In the genomic region with DNA sequence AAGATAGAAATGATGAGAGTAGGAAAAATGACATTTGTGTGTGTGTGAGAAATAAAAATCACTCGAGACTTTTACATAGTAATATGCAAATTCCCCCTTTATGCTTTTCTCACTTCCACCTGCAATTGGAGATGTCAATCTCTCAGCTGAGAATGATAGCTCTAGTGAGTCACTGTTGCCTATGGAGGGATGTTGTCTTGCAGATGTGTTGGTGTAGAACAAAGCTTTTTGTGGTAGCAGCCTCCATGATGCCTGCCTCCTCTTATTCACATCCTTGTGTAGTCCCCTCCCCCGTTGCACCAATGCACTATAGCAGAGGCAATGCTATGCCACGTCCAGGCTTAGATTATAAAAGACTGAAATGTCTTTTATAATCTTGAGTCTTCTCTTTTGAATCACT, we compare ENCODE assay signal across 9 cellular contexts. TPM values are rescaled to one million over a fixed set of nuclear protein-coding genes. Genes with fewer than 3 reads are reported as not detected.
DNase-seq lines count a peak whose midpoint lies in the region; ATAC-seq and TF ChIP-seq lines count a peak whose summit lies in the region.
"Had no signal": no experiment of that assay in that cellular context is flagged by ENCODE, and none has a peak within 500 bp of the region (broad histone marks: within the 10 kb centered on the region; RNA-seq: fewer than 3 reads in every experiment).

No MANE protein-coding gene starts in this region.

- peaks cover 17% of the 10 kb centered on the region for H3K4me1 Mint-ChIP-seq in activated T-cell treated with anti-CD3 and anti-CD28 coated beads, Interleukin-2, amount 50 U/mL, for 72 hours (ENCODE audit: low read depth)
- peaks cover 15 to 29% of the 10 kb centered on the region in 2 donors for H3K4me1 Mint-ChIP-seq in stimulated activated naive B cell treated with anti-CD40 and anti-IgM and Interleukin-4, amounts not matched to agents 10 μg/mL and 1 μg/mL and 100 μg/mL, for 72 hours
- no peaks in the 10 kb centered on the region for H3K4me1 Mint-ChIP-seq in chondrocyte (ENCODE audit: low read depth)

- H3K9me3 Mint-ChIP-seq in activated T-cell treated with anti-CD3 and anti-CD28 coated beads, Interleukin-2, amount 50 U/mL, for 72 hours: no peaks in the 10 kb centered on the region
- no peaks in the 10 kb centered on the region for H3K9me3 Mint-ChIP-seq in stimulated activated naive B cell treated with anti-CD40 and anti-IgM and Interleukin-4, amounts not matched to agents 10 μg/mL and 1 μg/mL and 100 μg/mL, for 72 hours
- no peaks in the 10 kb centered on the region for H3K9me3 Mint-ChIP-seq in chondrocyte (ENCODE audit: low read depth)

- no peak for TF ChIP-seq CTCF in chondrocyte (IDR thresholded peaks at IDR 0.05)

- H3K27me3 Mint-ChIP-seq in activated T-cell treated with anti-CD3 and anti-CD28 coated beads, Interleukin-2, amount 50 U/mL, for 72 hours (ENCODE audit: low read depth): no peaks in the 10 kb centered on the region
- H3K27me3 Mint-ChIP-seq in stimulated activated naive B cell treated with anti-CD40 and anti-IgM and Interleukin-4, amounts not matched to agents 10 μg/mL and 1 μg/mL and 100 μg/mL, for 72 hours: no peaks in the 10 kb centered on the region
- H3K27me3 Mint-ChIP-seq in chondrocyte (ENCODE audit: low read depth): no peaks in the 10 kb centered on the region

- peak; percentile 95 to 96 for ATAC-seq in activated CD4-positive, CD25-positive, alpha-beta regulatory T cell treated with anti-CD3 and anti-CD28 coated beads, Interleukin-2, amount 50 U/mL, for 24 hours
- ATAC-seq in HG03108 (IDR thresholded peaks at IDR 0.05; ENCODE audit: unreplicated experiment): peak; percentile 39
- ATAC-seq in activated T-cell treated with anti-CD3 and anti-CD28 coated beads, Interleukin-2, amount 50 U/mL, for 72 hours (replicated peaks in 1 of 2): peak; percentile 99
- peak; percentile 91 to 92 for ATAC-seq in stimulated activated naive B cell treated with anti-CD40 and anti-IgM and Interleukin-4, amounts not matched to agents 10 μg/mL and 1 μg/mL and 100 μg/mL, for 72 hours (replicated peaks)
- ATAC-seq: Panc1 had no signal

- H3K36me3 Mint-ChIP-seq in activated T-cell treated with anti-CD3 and anti-CD28 coated beads, Interleukin-2, amount 50 U/mL, for 72 hours (ENCODE audit: insufficient read depth in 2 of 2): no peaks in the 10 kb centered on the region
- no peaks in the 10 kb centered on the region for H3K36me3 Mint-ChIP-seq in stimulated activated naive B cell treated with anti-CD40 and anti-IgM and Interleukin-4, amounts not matched to agents 10 μg/mL and 1 μg/mL and 100 μg/mL, for 72 hours
- no peaks in the 10 kb centered on the region for H3K36me3 Mint-ChIP-seq in chondrocyte (ENCODE audit: low read depth)

- H3K27ac Mint-ChIP-seq in activated T-cell treated with anti-CD3 and anti-CD28 coated beads, Interleukin-2, amount 50 U/mL, for 72 hours: peak overlapping the region; percentile 51
- no peak overlapping the region for H3K27ac Mint-ChIP-seq in stimulated activated naive B cell treated with anti-CD40 and anti-IgM and Interleukin-4, amounts not matched to agents 10 μg/mL and 1 μg/mL and 100 μg/mL, for 72 hours
- H3K27ac Mint-ChIP-seq in chondrocyte (ENCODE audit: unreplicated experiment): no peak overlapping the region

- DNase-seq in activated CD4-positive, CD25-positive, alpha-beta regulatory T cell treated with anti-CD3 and anti-CD28 coated beads, Interleukin-2, amount 50 U/mL, for 72 hours: no peak
- DNase-seq in activated T-cell treated with anti-CD3 and anti-CD28 coated beads, Interleukin-2, amount 50 U/mL, for 72 hours: peak; percentile 65 to 79
- DNase-seq in stimulated activated naive B cell treated with anti-CD40 and anti-IgM and Interleukin-4, amounts not matched to agents 10 μg/mL and 1 μg/mL and 100 μg/mL, for 72 hours: no peak
- no peak for DNase-seq in HPDE6-E6E7 (ENCODE audit: extremely low spot score)
- no peak for DNase-seq in chondrocyte (ENCODE audit: low spot score)
- DNase-seq in NCI-H2081 treated with DMSO at 0.1 percent for 48 hours (lab: John Stamatoyannopoulos, UW): no peak

- H3K4me3 Mint-ChIP-seq in activated T-cell treated with anti-CD3 and anti-CD28 coated beads, Interleukin-2, amount 50 U/mL, for 72 hours: peak overlapping the region; percentile 26 to 45
- H3K4me3 Mint-ChIP-seq in stimulated activated naive B cell treated with anti-CD40 and anti-IgM and Interleukin-4, amounts not matched to agents 10 μg/mL and 1 μg/mL and 100 μg/mL, for 72 hours: no peak overlapping the region
- no peak overlapping the region for H3K4me3 Mint-ChIP-seq in chondrocyte (ENCODE audit: unreplicated experiment)

RNA-seq across cellular contexts. Expression of gene SPAG6, which starts 33.8 kb away (rescaled TPM):
- total RNA-seq in activated T-cell treated with anti-CD3 and anti-CD28 coated beads, Interleukin-2, amount 50 U/mL, for 72 hours: under 1 TPM; 0.37 to 0.38 TPM
- total RNA-seq in chondrocyte: not detected in 3 replicates

RNA-seq across cellular contexts. Expression of gene BMI1, which starts 58.2 kb away (rescaled TPM):
- total RNA-seq in activated T-cell treated with anti-CD3 and anti-CD28 coated beads, Interleukin-2, amount 50 U/mL, for 72 hours: 10 to 100 TPM; 83.4 to 87.5 TPM
- 53.2 to 62.3 TPM (median 55.9 TPM) in 3 replicates for total RNA-seq in chondrocyte

Comparison
In these comparisons a context has a peak if more than half of its experiments do, and no peak if none do; other contexts are left out.
1. ATAC-seq: peak in every context shown above with its lines; median percentile 99 in activated T-cell treated with anti-CD3 and anti-CD28 coated beads, Interleukin-2, amount 50 U/mL, for 72 hours; 96 in activated CD4-positive, CD25-positive, alpha-beta regulatory T cell treated with anti-CD3 and anti-CD28 coated beads, Interleukin-2, amount 50 U/mL, for 24 hours; 92 in stimulated activated naive B cell treated with anti-CD40 and anti-IgM and Interleukin-4, amounts not matched to agents 10 μg/mL and 1 μg/mL and 100 μg/mL, for 72 hours; 39 in HG03108.
2. DNase-seq: peak in activated T-cell treated with anti-CD3 and anti-CD28 coated beads, Interleukin-2, amount 50 U/mL, for 72 hours (2 of 2); none in activated CD4-positive, CD25-positive, alpha-beta regulatory T cell treated with anti-CD3 and anti-CD28 coated beads, Interleukin-2, amount 50 U/mL, for 72 hours (single experiment), stimulated activated naive B cell treated with anti-CD40 and anti-IgM and Interleukin-4, amounts not matched to agents 10 μg/mL and 1 μg/mL and 100 μg/mL, for 72 hours (single experiment), HPDE6-E6E7 (single experiment), chondrocyte (single experiment) and NCI-H2081 treated with DMSO at 0.1 percent for 48 hours (single experiment).
3. H3K4me3 Mint-ChIP-seq: peak in activated T-cell treated with anti-CD3 and anti-CD28 coated beads, Interleukin-2, amount 50 U/mL, for 72 hours (2 of 2); none in stimulated activated naive B cell treated with anti-CD40 and anti-IgM and Interleukin-4, amounts not matched to agents 10 μg/mL and 1 μg/mL and 100 μg/mL, for 72 hours (0 of 2) and chondrocyte (single experiment).